Comparison of ENCODE assay signal across 11 cellular contexts in the genomic region with DNA sequence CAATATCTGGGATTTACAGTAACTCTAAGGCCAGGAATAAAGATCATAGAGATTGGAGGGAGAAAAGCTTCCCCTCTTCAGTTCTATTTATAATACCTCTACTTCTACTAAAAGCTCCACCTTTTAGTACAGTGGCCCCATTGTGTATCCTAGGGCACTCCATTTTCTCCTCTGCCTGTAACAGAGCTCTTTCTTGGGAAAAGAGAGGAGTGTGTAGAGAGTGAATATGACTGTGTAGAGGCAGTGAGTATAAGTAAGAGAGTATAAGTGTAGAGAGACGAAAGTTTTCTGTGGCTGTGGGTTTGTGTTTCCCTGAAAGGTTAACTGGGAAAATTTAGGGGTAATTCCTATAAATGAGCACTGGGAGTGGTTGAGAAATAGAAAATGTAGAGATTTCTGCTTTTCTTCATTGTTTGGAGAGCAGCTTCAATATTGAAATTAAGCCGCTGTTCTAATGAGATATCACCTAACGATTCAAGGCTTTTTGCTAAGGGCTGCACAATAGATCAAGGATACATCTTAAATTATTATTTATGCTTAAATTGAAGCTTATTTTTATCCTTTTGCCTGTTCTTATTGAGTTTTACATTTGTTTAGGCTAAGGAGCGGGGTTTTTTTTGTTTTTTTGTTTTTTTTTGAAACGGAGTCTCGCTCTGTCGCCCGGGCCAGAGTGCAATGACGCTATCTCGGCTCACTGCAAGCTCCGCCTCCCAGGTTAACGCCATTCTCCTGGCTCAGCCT. TPM values are rescaled to one million over a fixed set of nuclear protein-coding genes. Genes with fewer than 3 reads are reported as not detected.
DNase-seq lines count a peak whose midpoint lies in the region; ATAC-seq and TF ChIP-seq lines count a peak whose summit lies in the region.
"Had no signal": no experiment of that assay in that cellular context is flagged by ENCODE, and none has a peak within 500 bp of the region (broad histone marks: within the 10 kb centered on the region; RNA-seq: fewer than 3 reads in every experiment).

No MANE protein-coding gene starts in this region.

- no peaks in the 10 kb centered on the region for H3K27me3 Mint-ChIP-seq in activated T-helper 17 cell treated with anti-CD3 and anti-CD28 coated beads, Interleukin-2, amount 50 U/mL, for 72 hours

- peak; percentile 52 for ATAC-seq in activated T-helper 17 cell treated with anti-CD3 and anti-CD28 coated beads, Interleukin-2, amount 50 U/mL, for 72 hours (replicated peaks)
- ATAC-seq in lower lobe of right lung: peak in 1 of 2 donors; percentile 39
- ATAC-seq in HG03442 (IDR thresholded peaks at IDR 0.05; ENCODE audit: unreplicated experiment): no peak

- no peak for TF ChIP-seq POLR2A in suprapubic skin (IDR thresholded peaks at IDR 0.05)

- peak overlapping the region; percentile 73 for H3K27ac Mint-ChIP-seq in activated T-helper 17 cell treated with anti-CD3 and anti-CD28 coated beads, Interleukin-2, amount 50 U/mL, for 72 hours

- no peak for TF ChIP-seq CTCF in lower lobe of right lung (IDR thresholded peaks at IDR 0.05)
- no peak for TF ChIP-seq CTCF in suprapubic skin (IDR thresholded peaks at IDR 0.05)

- 88% methylated on average over 12 of the region's 12 CpGs for WGBS in suprapubic skin

- H3K9me3 Mint-ChIP-seq in activated T-helper 17 cell treated with anti-CD3 and anti-CD28 coated beads, Interleukin-2, amount 50 U/mL, for 72 hours: no peaks in the 10 kb centered on the region

- intact Hi-C loops in lower lobe of right lung (cut with DNase I): no loop called here

- H3K9ac ChIP-seq in HUES48 (ENCODE audit: low read depth, low read length): no peak overlapping the region; the same call in 1 of the 2 replicates

- H3K27ac ChIP-seq in HUES48 (ENCODE audit: low read depth, low read length) (peak overlapping the region; percentile 55), lower lobe of right lung (peak overlapping the region; percentile 4), suprapubic skin (peak overlapping the region; percentile 76)

- H3K36me3 ChIP-seq in HUES48 (ENCODE audit: control insufficient read depth, insufficient read depth, low read length): peaks cover 16% of the 10 kb centered on the region
- H3K36me3 ChIP-seq in lower lobe of right lung: peaks cover 42% of the 10 kb centered on the region
- H3K36me3 ChIP-seq in suprapubic skin: peaks cover 10% of the 10 kb centered on the region

- no peaks in the 10 kb centered on the region for H3K27me3 ChIP-seq in HUES48 (ENCODE audit: control insufficient read depth, insufficient read depth, low read length)
- no peaks in the 10 kb centered on the region for H3K27me3 ChIP-seq in lower lobe of right lung (ENCODE audit: low read depth)
- H3K27me3 ChIP-seq in suprapubic skin: no peaks in the 10 kb centered on the region

- H3K4me1 Mint-ChIP-seq in activated T-helper 17 cell treated with anti-CD3 and anti-CD28 coated beads, Interleukin-2, amount 50 U/mL, for 72 hours: peaks cover 45% of the 10 kb centered on the region

- peaks cover 66% of the 10 kb centered on the region for H3K4me1 ChIP-seq in HUES48 (ENCODE audit: control insufficient read depth, insufficient read depth, low read length)
- H3K4me1 ChIP-seq in lower lobe of right lung: peaks cover 94% of the 10 kb centered on the region
- H3K4me1 ChIP-seq in suprapubic skin: peaks cover 92% of the 10 kb centered on the region

- H3K4me3 Mint-ChIP-seq in activated T-helper 17 cell treated with anti-CD3 and anti-CD28 coated beads, Interleukin-2, amount 50 U/mL, for 72 hours: peak overlapping the region; percentile 12

- H3K9me3 ChIP-seq in HUES48 (ENCODE audit: control insufficient read depth, insufficient read depth, low read length) (no peaks in the 10 kb centered on the region), lower lobe of right lung (no peaks in the 10 kb centered on the region), suprapubic skin (no peaks in the 10 kb centered on the region)

- DNase-seq in lower lobe of right lung: no peak
- DNase-seq in suprapubic skin (ENCODE audit: low spot score in 2 of 2): no peak
- DNase-seq in midbrain (lab: John Stamatoyannopoulos, UW): no peak
- no peak for DNase-seq in DMS 273 treated with DMSO at 0.1 percent for 48 hours (lab: John Stamatoyannopoulos, UW)
- DNase-seq: activated effector memory CD4-positive, alpha-beta T cell treated with Interleukin-2 at 50 U/mL for 16 hours; DND-41; head of caudate nucleus; NCI-H2081 treated with DMSO at 0.1 percent for 48 hours had no signal

- H3K36me3 Mint-ChIP-seq in activated T-helper 17 cell treated with anti-CD3 and anti-CD28 coated beads, Interleukin-2, amount 50 U/mL, for 72 hours (ENCODE audit: low read depth): peaks cover 69% of the 10 kb centered on the region

- no peak overlapping the region for H3K4me3 ChIP-seq in HUES48 (ENCODE audit: low read depth, low read length)
- no peak overlapping the region for H3K4me3 ChIP-seq in lower lobe of right lung
- peak overlapping the region; percentile 18 for H3K4me3 ChIP-seq in suprapubic skin

- no peak for TF ChIP-seq EP300 in suprapubic skin (IDR thresholded peaks at IDR 0.05)

RNA-seq across cellular contexts. Expression of a gene that starts 6.8 kb away (rescaled TPM):
- total RNA-seq in activated T-helper 17 cell treated with anti-CD3 and anti-CD28 coated beads, Interleukin-2, amount 50 U/mL, for 72 hours: 100 to 1,000 TPM; 224 TPM
- total RNA-seq in lower lobe of right lung (265 TPM), suprapubic skin (100 to 1,000 TPM; 206 to 448 (median 215) TPM)

RNA-seq across cellular contexts. Expression of a gene that starts 42.8 kb away (rescaled TPM):
- under 1 TPM; 0.69 to 0.82 TPM for total RNA-seq in activated T-helper 17 cell treated with anti-CD3 and anti-CD28 coated beads, Interleukin-2, amount 50 U/mL, for 72 hours
- total RNA-seq in lower lobe of right lung: 5.5 TPM
- total RNA-seq in suprapubic skin: 1 to 10 TPM; 1.4 to 7.2 (median 3.2) TPM

Comparison
In these comparisons a context has a peak if more than half of its experiments do, and no peak if none do; other contexts are left out.
1. H3K27ac ChIP-seq: peak in every context shown above with its lines; median percentile 76 in suprapubic skin; 55 in HUES48; 4 in lower lobe of right lung.